In the genomic region with DNA sequence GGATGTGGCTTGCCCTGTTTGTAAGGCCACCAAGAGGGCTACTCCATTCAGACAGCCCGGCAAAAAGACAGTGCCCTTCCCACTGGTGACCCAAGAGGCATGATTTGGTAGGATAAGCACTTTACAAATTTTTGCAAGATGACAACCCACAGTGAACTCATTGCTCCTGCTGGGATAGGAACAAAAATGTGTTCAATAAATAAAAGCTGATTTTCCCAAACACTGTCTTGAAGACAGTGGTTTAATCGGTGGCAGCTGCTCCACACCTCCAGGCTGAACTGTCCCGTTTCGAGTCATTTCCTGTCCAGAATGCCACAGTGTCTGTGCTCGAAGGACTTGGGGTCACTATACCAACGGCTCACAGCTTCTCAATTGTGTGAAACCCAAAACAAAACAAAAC, we compare ENCODE assay signal across 17 cellular contexts. TPM values are rescaled to one million over a fixed set of nuclear protein-coding genes. Genes with fewer than 3 reads are reported as not detected.
A peak's percentile ranks its signal among the peaks of the same experiment; 100 is the strongest.
DNase-seq lines count a peak whose midpoint lies in the region.
"Had no signal": no experiment of that assay in that cellular context is flagged by ENCODE, and none has a peak within 500 bp of the region (broad histone marks: within the 10 kb centered on the region; RNA-seq: fewer than 3 reads in every experiment).

No MANE protein-coding gene starts in this region.

- no peaks in the 10 kb centered on the region for H3K36me3 Mint-ChIP-seq in activated T-helper 1 cell treated with anti-CD3 and anti-CD28 coated beads, Interleukin-12 subunit alpha, Interleukin-12 subunit beta, Interleukin-2, Interleukin-4 antibody, amounts not matched to agents 30 ng/mL and 10 ng/mL and 1 ng/mL, durations not matched to agents 14 hours and 24 hours and 36 hours (ENCODE audit: low read depth)
- H3K36me3 Mint-ChIP-seq: CD4-positive, CD25-positive, alpha-beta regulatory T cell had no signal

- H3K9me3 ChIP-seq in SJSA1 (replicated peaks): no peaks in the 10 kb centered on the region

- no peak overlapping the region for H3K4me3 ChIP-seq in SJSA1
- H3K4me3 ChIP-seq: BLaER1 treated with 17β-estradiol and CSF1 and Interleukin-3, amounts not matched to agents 10 nM and 100 nM; GM12878; GM23248 had no signal

- intact Hi-C loops in activated T-helper 1 cell treated with anti-CD3 and anti-CD28 coated beads, Interleukin-12 subunit alpha, Interleukin-12 subunit beta, Interleukin-2, Interleukin-4 antibody, amounts not matched to agents 30 ng/mL and 10 ng/mL and 1 ng/mL, durations not matched to agents 14 hours and 24 hours and 36 hours (cut with micrococcal nuclease): no loop called here

- no peak overlapping the region for H3K4me3 Mint-ChIP-seq in activated T-helper 1 cell treated with anti-CD3 and anti-CD28 coated beads, Interleukin-12 subunit alpha, Interleukin-12 subunit beta, Interleukin-2, Interleukin-4 antibody, amounts not matched to agents 30 ng/mL and 10 ng/mL and 1 ng/mL, durations not matched to agents 14 hours and 24 hours and 36 hours
- H3K4me3 Mint-ChIP-seq: CD4-positive, CD25-positive, alpha-beta regulatory T cell had no signal

- peaks cover 29% of the 10 kb centered on the region for H3K4me1 ChIP-seq in SJSA1 (replicated peaks)
- H3K4me1 ChIP-seq: BLaER1 treated with 17β-estradiol and CSF1 and Interleukin-3, amounts not matched to agents 10 nM and 100 nM had no signal

- peaks cover 18% of the 10 kb centered on the region for H3K9me3 Mint-ChIP-seq in activated T-helper 1 cell treated with anti-CD3 and anti-CD28 coated beads, Interleukin-12 subunit alpha, Interleukin-12 subunit beta, Interleukin-2, Interleukin-4 antibody, amounts not matched to agents 30 ng/mL and 10 ng/mL and 1 ng/mL, durations not matched to agents 14 hours and 24 hours and 36 hours

- H3K27me3 Mint-ChIP-seq in activated T-helper 1 cell treated with anti-CD3 and anti-CD28 coated beads, Interleukin-12 subunit alpha, Interleukin-12 subunit beta, Interleukin-2, Interleukin-4 antibody, amounts not matched to agents 30 ng/mL and 10 ng/mL and 1 ng/mL, durations not matched to agents 14 hours and 24 hours and 36 hours (ENCODE audit: insufficient read depth): no peaks in the 10 kb centered on the region
- H3K27me3 Mint-ChIP-seq: CD4-positive, CD25-positive, alpha-beta regulatory T cell had no signal

- H3K4me1 Mint-ChIP-seq in activated T-helper 1 cell treated with anti-CD3 and anti-CD28 coated beads, Interleukin-12 subunit alpha, Interleukin-12 subunit beta, Interleukin-2, Interleukin-4 antibody, amounts not matched to agents 30 ng/mL and 10 ng/mL and 1 ng/mL, durations not matched to agents 14 hours and 24 hours and 36 hours (ENCODE audit: low read depth): no peaks in the 10 kb centered on the region
- H3K4me1 Mint-ChIP-seq: CD4-positive, CD25-positive, alpha-beta regulatory T cell had no signal

- H3K27me3 ChIP-seq in SJSA1 (replicated peaks): 0 out of 2 replicates have a peak, but pooled peaks cover 4% of the 10 kb centered on the region
- H3K27me3 ChIP-seq: BLaER1 treated with 17β-estradiol and CSF1 and Interleukin-3, amounts not matched to agents 10 nM and 100 nM had no signal

- H3K27ac ChIP-seq in SJSA1 (peak overlapping the region; percentile 55), substantia nigra (ENCODE audit: low read depth, low read length, poor library complexity, severe bottlenecking) (peak overlapping the region; percentile 89)
- H3K27ac ChIP-seq: 22Rv1; BLaER1 treated with 17β-estradiol and CSF1 and Interleukin-3, amounts not matched to agents 10 nM and 100 nM; GM23248; HL-60 had no signal

- no peak overlapping the region for H3K27ac Mint-ChIP-seq in activated T-helper 1 cell treated with anti-CD3 and anti-CD28 coated beads, Interleukin-12 subunit alpha, Interleukin-12 subunit beta, Interleukin-2, Interleukin-4 antibody, amounts not matched to agents 30 ng/mL and 10 ng/mL and 1 ng/mL, durations not matched to agents 14 hours and 24 hours and 36 hours
- H3K27ac Mint-ChIP-seq: CD4-positive, CD25-positive, alpha-beta regulatory T cell had no signal

- H3K36me3 ChIP-seq in SJSA1: no peaks in the 10 kb centered on the region

- DNase-seq in A172 (ENCODE audit: low spot score) (peak; percentile 27), SJSA1 (ENCODE audit: low read depth in 1 of 2, low spot score in 2 of 2) (no peak), mesenteric fat pad (ENCODE audit: low spot score) (peak; percentile 41), substantia nigra (lab: John Stamatoyannopoulos, UW) (peak in 1 of 49 donors; percentile 30), hippocampal formation (lab: John Stamatoyannopoulos, UW) (no peak), glomerular visceral epithelial cell (ENCODE audit: extremely low spot score) (no peak), pons (ENCODE audit: low spot score) (no peak)
- DNase-seq in activated T-helper 1 cell treated with anti-CD3 and anti-CD28 coated beads, Interleukin-12 subunit alpha, Interleukin-12 subunit beta, Interleukin-2, Interleukin-4 antibody, amounts not matched to agents 30 ng/mL and 10 ng/mL and 1 ng/mL, durations not matched to agents 14 hours and 24 hours and 36 hours (ENCODE audit: low spot score): no peak
- DNase-seq: Calu3; CD4-positive, CD25-positive, alpha-beta regulatory T cell; DMS 273 treated with DMSO at 0.1 percent for 48 hours; GM23248; H7 had no signal

RNA-seq across cellular contexts. Expression of gene NPTX2, which starts 45.1 kb away (rescaled TPM):
- 0.07 TPM in 1 of 2 replicates, not detected in the other for total RNA-seq in A172 (2014; rRNA removed; shearing (Covaris generic))
- total RNA-seq in SJSA1 (2014; rRNA removed; shearing (Covaris generic)): 138 and 160 TPM in 2 replicates
- total RNA-seq in mesenteric fat pad: 23.8 TPM
- total RNA-seq in activated T-helper 1 cell treated with anti-CD3 and anti-CD28 coated beads, Interleukin-12 subunit alpha, Interleukin-12 subunit beta, Interleukin-2, Interleukin-4 antibody, amounts not matched to agents 30 ng/mL and 10 ng/mL and 1 ng/mL, durations not matched to agents 14 hours and 24 hours and 36 hours: 0.08 and 0.10 TPM in 2 replicates
- total RNA-seq: Calu3; CD4-positive, CD25-positive, alpha-beta regulatory T cell; GM12878 had no signal

Comparison
In these comparisons a context has a peak if more than half of its experiments do, and no peak if none do; other contexts are left out.
1. DNase-seq: peak in A172 (single experiment) and mesenteric fat pad (single experiment); none in SJSA1 (0 of 2), activated T-helper 1 cell treated with anti-CD3 and anti-CD28 coated beads, Interleukin-12 subunit alpha, Interleukin-12 subunit beta, Interleukin-2, Interleukin-4 antibody, amounts not matched to agents 30 ng/mL and 10 ng/mL and 1 ng/mL, durations not matched to agents 14 hours and 24 hours and 36 hours (single experiment), hippocampal formation (0 of 2), glomerular visceral epithelial cell (single experiment) and pons (single experiment).
2. RNA of gene NPTX2, which starts 45.1 kb away (total RNA-seq): 138 to 160 TPM in SJSA1 and 23.8 TPM in mesenteric fat pad (single experiment); 0.08 to 0.10 TPM in activated T-helper 1 cell treated with anti-CD3 and anti-CD28 coated beads, Interleukin-12 subunit alpha, Interleukin-12 subunit beta, Interleukin-2, Interleukin-4 antibody, amounts not matched to agents 30 ng/mL and 10 ng/mL and 1 ng/mL, durations not matched to agents 14 hours and 24 hours and 36 hours and 0.07 TPM in A172; every median in the first group is over 10 times any median in the second.